In genomic region chr15:29656636-29657475, GRCh38 we compare ENCODE assay signal across 13 cellular contexts.
A peak's percentile ranks its signal among the peaks of the same experiment; 100 is the strongest.
DNase-seq lines count a peak whose midpoint lies in the region; ATAC-seq and TF ChIP-seq lines count a peak whose summit lies in the region.
"Had no signal": no experiment of that assay in that cellular context is flagged by ENCODE, and none has a peak within 500 bp of the region (broad histone marks: within the 10 kb centered on the region; RNA-seq: fewer than 3 reads in every experiment).

No MANE protein-coding gene starts in this region.

- TF ChIP-seq CTCF in prostate gland (IDR thresholded peaks at IDR 0.05) (no peak), brain microvascular endothelial cell (IDR thresholded peaks at IDR 0.05; ENCODE audit: low read depth, low read length, missing control alignments) (no peak)

- H3K4me3 ChIP-seq in HUES48 (ENCODE audit: low read depth, low read length) (peak overlapping the region; percentile 34), iPS DF 6.9 (ENCODE audit: low read length) (no peak overlapping the region), prostate gland (no peak overlapping the region), brain microvascular endothelial cell (ENCODE audit: low read depth, low read length) (no peak overlapping the region)
- H3K4me3 ChIP-seq: right lobe of liver, stomach had no signal

- intact Hi-C loops in prostate gland (cut with DNase I) = no loop called here

- H3K36me3 ChIP-seq in HUES48 (ENCODE audit: control insufficient read depth, insufficient read depth, low read length) (no peaks in the 10 kb centered on the region), iPS DF 6.9 (ENCODE audit: control insufficient read depth, insufficient read depth, low read length) (no peaks in the 10 kb centered on the region), prostate gland (no peaks in the 10 kb centered on the region), brain microvascular endothelial cell (replicated peaks) (no peaks in the 10 kb centered on the region)
- H3K36me3 ChIP-seq: right lobe of liver, stomach had no signal

- H3K9me3 ChIP-seq in HUES48 (ENCODE audit: control insufficient read depth, insufficient read depth, low read length) (peaks cover 11% of the 10 kb centered on the region; the same call in 1 of the 2 replicates), iPS DF 6.9 (ENCODE audit: control insufficient read depth, insufficient read depth, low read length) (no peaks in the 10 kb centered on the region), prostate gland (no peaks in the 10 kb centered on the region)
- H3K9me3 ChIP-seq: right lobe of liver had no signal

- no CpG with 5 or more reads among the region's 33 CpGs for WGBS in iPS DF 6.9 (ENCODE audit: insufficient coverage, insufficient read length)
- 68% methylated on average over 33 of the region's 33 CpGs for WGBS in prostate gland

- no peaks in the 10 kb centered on the region for H3K27me3 ChIP-seq in HUES48 (ENCODE audit: control insufficient read depth, insufficient read depth, low read length)
- H3K27me3 ChIP-seq in iPS DF 6.9 (ENCODE audit: control insufficient read depth, insufficient read depth, low read length) = no peaks in the 10 kb centered on the region
- no peaks in the 10 kb centered on the region for H3K27me3 ChIP-seq in prostate gland (replicated peaks; ENCODE audit: insufficient read depth)
- H3K27me3 ChIP-seq in brain microvascular endothelial cell (replicated peaks) = no peaks in the 10 kb centered on the region
- H3K27me3 ChIP-seq: right lobe of liver, stomach had no signal

- H3K4me1 ChIP-seq in HUES48 (ENCODE audit: control insufficient read depth, insufficient read depth, low read length) (peaks cover 4% of the 10 kb centered on the region), iPS DF 6.9 (ENCODE audit: control insufficient read depth, insufficient read depth, low read length) (no peaks in the 10 kb centered on the region), prostate gland (replicated peaks) (no peaks in the 10 kb centered on the region)
- H3K4me1 ChIP-seq: right lobe of liver, stomach had no signal

- in situ Hi-C loops in brain microvascular endothelial cell (cut with HindIII; ENCODE audit: low pct_ligation_motif_present, low sequenced_read_pairs) = no loop called here

- TF ChIP-seq POLR2A in prostate gland (IDR thresholded peaks at IDR 0.05) = no peak

- DNase-seq in SHP77 (lab: John Stamatoyannopoulos, UW) (peak; percentile 82 to 86), iPS DF 6.9 (ENCODE audit: low read depth, low spot score) (peak; percentile 81), prostate gland (ENCODE audit: low spot score) (peak; percentile 32), brain microvascular endothelial cell (no peak)
- DNase-seq: activated B cell treated with CpG ODN at 0.5 μM for 24 hours, GF-D8, IMR-90, NCI-H1694 treated with DMSO at 0.1 percent for 48 hours, stomach had no signal

- H3K9ac ChIP-seq in HUES48 (ENCODE audit: low read depth, low read length) = no peak overlapping the region

- ATAC-seq in HG02973 (IDR thresholded peaks at IDR 0.05; ENCODE audit: unreplicated experiment) (no peak), HG02642 (IDR thresholded peaks at IDR 0.05; ENCODE audit: poor library complexity, unreplicated experiment) (no peak)

- H3K27ac ChIP-seq in HUES48 (ENCODE audit: low read depth, low read length) (no peak overlapping the region), iPS DF 6.9 (ENCODE audit: low read length) (no peak overlapping the region), prostate gland (no peak overlapping the region), brain microvascular endothelial cell (no peak overlapping the region)
- H3K27ac ChIP-seq: right lobe of liver, stomach had no signal
